ENCODE assay signal across 8 cellular contexts in genomic region chr12:54984602-54985376, GRCh38. TPM values are rescaled to one million over a fixed set of nuclear protein-coding genes. Genes with fewer than 3 reads are reported as not detected.
A peak's percentile ranks its signal among the peaks of the same experiment; 100 is the strongest.
DNase-seq lines count a peak whose midpoint lies in the region; ATAC-seq and TF ChIP-seq lines count a peak whose summit lies in the region.

TESPA1 (minus strand) TSS chr12:54984762; CDS start chr12:54974562, 10,200 bp downstream.

- no peaks in the 10 kb centered on the region for H3K36me3 Mint-ChIP-seq in H9 (ENCODE audit: insufficient read depth in 1 of 3, low read depth in 3 of 3)

- H4K20me1 ChIP-seq in mammary epithelial cell (ENCODE audit: insufficient read depth, low read length) (no peaks in the 10 kb centered on the region), H9 (ENCODE audit: control insufficient read depth, insufficient read depth, insufficient read length) (no peaks in the 10 kb centered on the region)

- intact Hi-C loops in tibial artery (cut with DNase I; ENCODE audit: low total_unique reads), result no loop called here
- intact Hi-C loops in mammary epithelial cell (cut with micrococcal nuclease), result no loop called here

- no peak for TF ChIP-seq CTCF in tibial artery (IDR thresholded peaks at IDR 0.05)
- no peak for TF ChIP-seq CTCF in mammary epithelial cell (conservative IDR thresholded peaks at IDR 0.05 in 1 of 2, IDR thresholded peaks at IDR 0.05 in 1 of 2; ENCODE audit: extremely low read depth in 1 of 2, insufficient read depth in 1 of 2, low read depth in 1 of 2, low read length in 2 of 2)
- no peak for TF ChIP-seq CTCF in H9 (conservative IDR thresholded peaks at IDR 0.05)

- no peak within 1 kb of the TSS for H3T11ph ChIP-seq in H9 (ENCODE audit: low read length)

- H3K27ac Mint-ChIP-seq in H9, result no peak within 1 kb of the TSS

- H3K27ac ChIP-seq in muscle layer of duodenum (ENCODE audit: low read length), result peak within 1 kb of the TSS; percentile 35
- H3K27ac ChIP-seq in tibial artery, result no peak within 1 kb of the TSS
- no peak within 1 kb of the TSS for H3K27ac ChIP-seq in mammary epithelial cell (ENCODE audit: insufficient read depth, low read depth, low read length)
- no peak within 1 kb of the TSS for H3K27ac ChIP-seq in H9 (ENCODE audit: insufficient read length, low read depth, low read length)

- H3K36me3 ChIP-seq in muscle layer of duodenum (ENCODE audit: control insufficient read depth in 1 of 2, insufficient read depth in 2 of 2, low read length in 2 of 2) (no peaks in the 10 kb centered on the region), tibial artery (no peaks in the 10 kb centered on the region), mammary epithelial cell (ENCODE audit: insufficient read depth, low read length) (no peaks in the 10 kb centered on the region)

- H3K9me3 Mint-ChIP-seq in H9, result no peaks in the 10 kb centered on the region; a peak in 1 of 5 replicates

- in situ Hi-C loops in mammary epithelial cell (cut with MboI; ENCODE audit: low sequenced_read_pairs in 2 of 2), result no loop called here

- H3K9me3 ChIP-seq in muscle layer of duodenum (ENCODE audit: control insufficient read depth in 1 of 2, low read length in 2 of 2) (no peaks in the 10 kb centered on the region), tibial artery (no peaks in the 10 kb centered on the region), mammary epithelial cell (replicated peaks; ENCODE audit: insufficient read depth, low read length) (no peaks in the 10 kb centered on the region), H9 (ENCODE audit: control insufficient read depth, low read depth, low read length) (no peaks in the 10 kb centered on the region)

- H2BK5ac ChIP-seq in H9 (ENCODE audit: insufficient read length, low read length), result no peak within 1 kb of the TSS

- peaks cover 2% of the 10 kb centered on the region for H3K27me3 Mint-ChIP-seq in H9 (ENCODE audit: low read depth)

- DNase-seq in RPMI8226 (peak; percentile 87), tibial artery (peak; percentile 52 to 70), mammary epithelial cell (no peak), H9 (no peak)
- DNase-seq in activated T-helper 9 cell treated with anti-CD3 and anti-CD28 coated beads, Interleukin-2, amount 50 U/mL, for 16 hours (ENCODE audit: low read depth), result peak; percentile 73

- no peak within 1 kb of the TSS for H3K56ac ChIP-seq in H9 (ENCODE audit: insufficient read length, low read depth, low read length)

- H3K27me3 ChIP-seq in muscle layer of duodenum (ENCODE audit: low read depth, low read length), result no peaks in the 10 kb centered on the region
- H3K27me3 ChIP-seq in tibial artery, result no peaks in the 10 kb centered on the region
- no peaks in the 10 kb centered on the region for H3K27me3 ChIP-seq in mammary epithelial cell (ENCODE audit: insufficient read depth, low read length)
- H3K27me3 ChIP-seq in H9 (ENCODE audit: insufficient read depth, low read length), result no peaks in the 10 kb centered on the region

- no peak within 1 kb of the TSS for H2BK12ac ChIP-seq in H9 (ENCODE audit: insufficient read length, low read depth, low read length)

- H2AK5ac ChIP-seq in H9 (ENCODE audit: insufficient read length, low read length), result no peak within 1 kb of the TSS

- H4K5ac ChIP-seq in H9 (ENCODE audit: insufficient read length, low read depth, low read length), result no peak within 1 kb of the TSS

- H3K9ac ChIP-seq in mammary epithelial cell (ENCODE audit: insufficient read depth, low read length) (no peak within 1 kb of the TSS), H9 (ENCODE audit: extremely low read depth, insufficient read length, low read length) (no peak within 1 kb of the TSS)

- ATAC-seq in GM18502 (IDR thresholded peaks at IDR 0.05; ENCODE audit: poor library complexity, unreplicated experiment) (peak; percentile 97), HG02840 (IDR thresholded peaks at IDR 0.05; ENCODE audit: low FRiP score, unreplicated experiment) (peak; percentile 89)

- BruUV-seq in mammary epithelial cell (replicated peaks; lab: Mats Ljungman, UMichigan), result no TSS peak

- H3K23ac ChIP-seq in H9 (ENCODE audit: insufficient read length, low read depth, low read length), result no peak within 1 kb of the TSS

- no peak within 1 kb of the TSS for H2AFZ ChIP-seq in mammary epithelial cell (ENCODE audit: low read depth, low read length)
- H2AFZ ChIP-seq in H9 (ENCODE audit: low read length), result no peak within 1 kb of the TSS

- H3K4me3 Mint-ChIP-seq in H9, result no peak within 1 kb of the TSS

- no peaks in the 10 kb centered on the region for H3K4me1 Mint-ChIP-seq in H9

- no peak within 1 kb of the TSS for H4K91ac ChIP-seq in H9 (ENCODE audit: insufficient read length, low read depth, low read length)

- no peaks in the 10 kb centered on the region for H3K79me1 ChIP-seq in H9 (ENCODE audit: insufficient read depth, low read depth, low read length, poor library complexity, severe bottlenecking)

- H3K4me1 ChIP-seq in muscle layer of duodenum (ENCODE audit: control insufficient read depth in 1 of 2, insufficient read depth in 2 of 2, low read length in 2 of 2) (peaks cover 0 to 5% of the 10 kb centered on the region in 2 donors), tibial artery (no peaks in the 10 kb centered on the region), mammary epithelial cell (ENCODE audit: insufficient read depth, low read length) (no peaks in the 10 kb centered on the region), H9 (ENCODE audit: insufficient read depth, low read length) (no peaks in the 10 kb centered on the region)

- CTCF ChIA-PET in mammary epithelial cell (lab: Charles Lee; ENCODE audit: low non-redundant PET), result no interaction called here

- no peak within 1 kb of the TSS for H3K14ac ChIP-seq in H9 (ENCODE audit: insufficient read depth, low read length)

- H3K18ac ChIP-seq in H9 (ENCODE audit: insufficient read length, low read depth, low read length), result no peak within 1 kb of the TSS

- no peak within 1 kb of the TSS for H3K4me2 ChIP-seq in mammary epithelial cell (ENCODE audit: insufficient read depth, low read depth, low read length)
- no peak within 1 kb of the TSS for H3K4me2 ChIP-seq in H9 (ENCODE audit: insufficient read depth, insufficient read length, low read length)

- WGBS in mammary epithelial cell (ENCODE audit: low coverage, missing lambda C conversion rate), result 65% methylated on average over 14 of the region's 14 CpGs
- WGBS in H9 (ENCODE audit: extremely low coverage, insufficient read length, low lambda C conversion rate), result no CpG with 5 or more reads among the region's 14 CpGs

- dilution Hi-C loops in mammary epithelial cell (cut with HindIII; ENCODE audit: low sequenced_read_pairs), result no loop called here

- H2BK20ac ChIP-seq in H9 (ENCODE audit: low read depth, low read length, poor library complexity, severe bottlenecking), result no peak within 1 kb of the TSS

- no peak within 1 kb of the TSS for H4K8ac ChIP-seq in H9 (replicated peaks; ENCODE audit: insufficient read length, low read depth, low read length)

- H3K23me2 ChIP-seq in H9 (ENCODE audit: insufficient read length, low read depth, low read length, poor library complexity, severe bottlenecking), result no peaks in the 10 kb centered on the region

- H2BK15ac ChIP-seq in H9 (ENCODE audit: low read depth, low read length), result no peak within 1 kb of the TSS

- H3K4me3 ChIP-seq in muscle layer of duodenum (ENCODE audit: low read depth in 1 of 2, low read length in 2 of 2) (no peak within 1 kb of the TSS), tibial artery (no peak within 1 kb of the TSS), mammary epithelial cell (replicated peaks in 1 of 3; ENCODE audit: insufficient read depth in 1 of 3, low read depth in 2 of 3, low read length in 3 of 3) (no peak within 1 kb of the TSS)

- H3K79me2 ChIP-seq in mammary epithelial cell (ENCODE audit: insufficient read depth, low read length) (no peaks in the 10 kb centered on the region), H9 (ENCODE audit: insufficient read depth, low read length) (no peaks in the 10 kb centered on the region)

- H2BK120ac ChIP-seq in H9 (ENCODE audit: low read depth, low read length, poor library complexity, severe bottlenecking), result no peak within 1 kb of the TSS

- no peak within 1 kb of the TSS for H3K4ac ChIP-seq in H9 (ENCODE audit: low read depth, low read length)

RNA-seq across cellular contexts. Expression of gene TESPA1, which starts in this region (rescaled TPM):
- total RNA-seq in mammary epithelial cell (not detected), H9 (2021) (not detected in 2 replicates)
- not detected for polyA plus RNA-seq in mammary epithelial cell
- polyA minus RNA-seq in mammary epithelial cell, result not detected

Comparison
In these comparisons a context has a peak if more than half of its experiments do, and no peak if none do; other contexts are left out.
1. DNase-seq: peak in RPMI8226 (single experiment), activated T-helper 9 cell treated with anti-CD3 and anti-CD28 coated beads, Interleukin-2, amount 50 U/mL, for 16 hours (single experiment) and tibial artery (2 of 2); none in mammary epithelial cell (single experiment) and H9 (single experiment).